Comparison of ENCODE assay signal across 14 cellular contexts in the genomic region with DNA sequence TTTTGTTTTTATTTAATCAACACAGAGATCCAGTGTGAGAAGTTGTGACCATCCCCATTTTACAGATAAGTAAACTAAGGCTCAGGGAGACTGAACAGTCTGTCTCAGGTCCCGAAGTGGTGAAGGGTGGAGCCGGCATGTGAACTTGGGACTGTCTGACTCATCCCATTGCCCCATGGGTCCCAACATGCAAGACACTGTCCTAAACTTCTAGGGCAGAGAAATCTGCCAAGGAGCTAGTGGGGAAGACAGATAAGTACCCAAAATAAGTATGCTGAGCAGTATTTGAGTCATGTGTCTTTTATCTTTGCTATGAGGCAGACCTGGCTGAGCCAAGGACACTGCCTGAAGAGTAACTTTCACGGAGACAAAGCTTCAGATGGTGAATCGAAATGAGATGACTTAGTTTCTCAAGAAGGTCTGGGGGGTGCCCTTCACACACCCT.
DNase-seq lines count a peak whose midpoint lies in the region; ATAC-seq and TF ChIP-seq lines count a peak whose summit lies in the region.
"Had no signal": no experiment of that assay in that cellular context is flagged by ENCODE, and none has a peak within 500 bp of the region (broad histone marks: within the 10 kb centered on the region; RNA-seq: fewer than 3 reads in every experiment).

No MANE protein-coding gene starts in this region.

- H3K4me2 ChIP-seq in SK-N-SH, result peak overlapping the region; percentile 35; the same call in 1 of the 2 replicates

- H3K27me3 ChIP-seq in SK-N-SH (ENCODE audit: insufficient read depth), result no peaks in the 10 kb centered on the region

- H3K36me3 Mint-ChIP-seq in glutamatergic neuron (ENCODE audit: unreplicated experiment), result no peaks in the 10 kb centered on the region

- H2AFZ ChIP-seq in SK-N-SH (ENCODE audit: low read depth), result no peak overlapping the region

- H3K4me1 Mint-ChIP-seq in glutamatergic neuron (ENCODE audit: low read depth, unreplicated experiment), result peaks cover 7% of the 10 kb centered on the region

- peak overlapping the region; percentile 66 to 96; a peak in 3 of 4 replicates for H3K27ac ChIP-seq in SK-N-SH (ENCODE audit: low read depth in 2 of 2, low read length in 1 of 2)
- H3K27ac ChIP-seq: WERI-Rb-1 had no signal

- DNase-seq in GM03348 (ENCODE audit: low spot score) (peak; percentile 75), SK-N-SH (no peak), fibroblast of gingiva (ENCODE audit: low read depth) (peak; percentile 77), posterior vena cava (ENCODE audit: low spot score) (peak; percentile 84), left lobe of liver (ENCODE audit: low spot score) (no peak), glutamatergic neuron (no peak)
- DNase-seq: NCI-H2107; nephron progenitor cell; stimulated activated naive CD8-positive, alpha-beta T cell treated with anti-CD3 and anti-CD28 coated beads, Interleukin-15, Interleukin-2, amounts not matched to agents 100 U/mL and 50 U/mL, for 24 hours; WERI-Rb-1 had no signal

- TF ChIP-seq RAD21 in SK-N-SH (IDR thresholded peaks at IDR 0.05; ENCODE audit: low read length), result no peak

- TF ChIP-seq CTCF in SK-N-SH (IDR thresholded peaks at IDR 0.05), result no peak
- TF ChIP-seq CTCF in glutamatergic neuron (IDR thresholded peaks at IDR 0.05; ENCODE audit: partially characterized antibody, unreplicated experiment), result no peak

- intact Hi-C loops in posterior vena cava (cut with DNase I), result loop anchor here in 1 of 2 donors (10.0 kb wide), 1 partner anchor 97 kb away; a partner anchor contains a TSS

- H3K9me3 Mint-ChIP-seq in glutamatergic neuron (ENCODE audit: unreplicated experiment), result peaks cover 2% of the 10 kb centered on the region
- H3K9me3 Mint-ChIP-seq: dendritic cell treated with granulocyte-macrophage colony-stimulating factor and Interleukin-4, amounts not matched to agents 40 ng/mL and 50 ng/mL, for 4 days; nephron progenitor cell had no signal

- peaks cover 7% of the 10 kb centered on the region for H3K27me3 Mint-ChIP-seq in glutamatergic neuron (ENCODE audit: unreplicated experiment)
- H3K27me3 Mint-ChIP-seq: dendritic cell treated with granulocyte-macrophage colony-stimulating factor and Interleukin-4, amounts not matched to agents 40 ng/mL and 50 ng/mL, for 4 days had no signal

- 36% methylated on average over 4 of the region's 4 CpGs for WGBS in SK-N-SH (ENCODE audit: low lambda C conversion rate)

- no peak for ATAC-seq in HG02938 (IDR thresholded peaks at IDR 0.05; ENCODE audit: unreplicated experiment)
- ATAC-seq in left lobe of liver, result no peak
- ATAC-seq in HG02759 (IDR thresholded peaks at IDR 0.05; ENCODE audit: unreplicated experiment), result no peak
- ATAC-seq: Panc1; stimulated activated naive CD8-positive, alpha-beta T cell treated with anti-CD3 and anti-CD28 coated beads, Interleukin-15, Interleukin-2, amounts not matched to agents 100 U/mL and 50 U/mL, for 24 hours had no signal

- no peak overlapping the region for H3K4me3 ChIP-seq in SK-N-SH (ENCODE audit: low read depth in 2 of 2, low read length in 1 of 2)

- H3K79me2 ChIP-seq in SK-N-SH (ENCODE audit: insufficient read depth), result peaks cover 91% of the 10 kb centered on the region

- no peak overlapping the region for H3K4me3 Mint-ChIP-seq in glutamatergic neuron (ENCODE audit: unreplicated experiment)
- H3K4me3 Mint-ChIP-seq: dendritic cell treated with granulocyte-macrophage colony-stimulating factor and Interleukin-4, amounts not matched to agents 40 ng/mL and 50 ng/mL, for 4 days; nephron progenitor cell had no signal

- CTCF ChIA-PET in SK-N-SH (lab: Yijun Ruan, JAX), result interaction anchor here (3.4 kb wide), 1 partner anchor 55 kb away, joined by 11 read pairs; no protein-coding TSS in a partner anchor

- peaks cover 27% of the 10 kb centered on the region for H3F3A ChIP-seq in SK-N-SH (replicated peaks; ENCODE audit: insufficient read depth)

- no peak overlapping the region for H3K9ac ChIP-seq in SK-N-SH

- POLR2A ChIA-PET in SK-N-SH (lab: Yijun Ruan, JAX), result no interaction called here

- H4K20me1 ChIP-seq in SK-N-SH (ENCODE audit: insufficient read depth), result no peaks in the 10 kb centered on the region

- H3K4me1 ChIP-seq in SK-N-SH (ENCODE audit: control insufficient read depth in 1 of 2, insufficient read depth in 2 of 2, low read depth in 1 of 2, low read length in 1 of 2), result peaks cover 47 to 57% of the 10 kb centered on the region in 2 experiments; a peak in 3 of 4 replicates

- no peaks in the 10 kb centered on the region for H3K9me3 ChIP-seq in SK-N-SH

- TF ChIP-seq EP300 in SK-N-SH (IDR thresholded peaks at IDR 0.05; ENCODE audit: borderline replicate concordance in 1 of 2, low read depth in 1 of 2, low read length in 1 of 2), result no peak

- H3K27ac Mint-ChIP-seq in glutamatergic neuron (ENCODE audit: unreplicated experiment), result no peak overlapping the region
- H3K27ac Mint-ChIP-seq: nephron progenitor cell had no signal

- H3K36me3 ChIP-seq in SK-N-SH (replicated peaks in 1 of 2; ENCODE audit: control insufficient read depth in 1 of 2, insufficient read depth in 2 of 2, low read length in 1 of 2), result peaks cover 13 to 16% of the 10 kb centered on the region in 2 experiments

- no peaks in the 10 kb centered on the region for H3K9me2 ChIP-seq in SK-N-SH

TF ChIP-seq in SK-N-SH, 30 proteins besides CTCF, POLR2A, EP300 and RAD21:
- TF ChIP-seq MEF2A (IDR thresholded peaks at IDR 0.05; ENCODE audit: borderline replicate concordance, low read depth), result no peak
- TF ChIP-seq, protein P1, sequence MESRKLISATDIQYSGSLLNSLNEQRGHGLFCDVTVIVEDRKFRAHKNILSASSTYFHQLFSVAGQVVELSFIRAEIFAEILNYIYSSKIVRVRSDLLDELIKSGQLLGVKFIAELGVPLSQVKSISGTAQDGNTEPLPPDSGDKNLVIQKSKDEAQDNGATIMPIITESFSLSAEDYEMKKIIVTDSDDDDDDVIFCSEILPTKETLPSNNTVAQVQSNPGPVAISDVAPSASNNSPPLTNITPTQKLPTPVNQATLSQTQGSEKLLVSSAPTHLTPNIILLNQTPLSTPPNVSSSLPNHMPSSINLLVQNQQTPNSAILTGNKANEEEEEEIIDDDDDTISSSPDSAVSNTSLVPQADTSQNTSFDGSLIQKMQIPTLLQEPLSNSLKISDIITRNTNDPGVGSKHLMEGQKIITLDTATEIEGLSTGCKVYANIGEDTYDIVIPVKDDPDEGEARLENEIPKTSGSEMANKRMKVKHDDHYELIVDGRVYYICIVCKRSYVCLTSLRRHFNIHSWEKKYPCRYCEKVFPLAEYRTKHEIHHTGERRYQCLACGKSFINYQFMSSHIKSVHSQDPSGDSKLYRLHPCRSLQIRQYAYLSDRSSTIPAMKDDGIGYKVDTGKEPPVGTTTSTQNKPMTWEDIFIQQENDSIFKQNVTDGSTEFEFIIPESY (IDR thresholded peaks at IDR 0.05; ENCODE audit: borderline replicate concordance, low read depth), result no peak
- TF ChIP-seq POLR2AphosphoS5 (IDR thresholded peaks at IDR 0.05; ENCODE audit: low read depth, low read length), result no peak
- TF ChIP-seq, protein P2, sequence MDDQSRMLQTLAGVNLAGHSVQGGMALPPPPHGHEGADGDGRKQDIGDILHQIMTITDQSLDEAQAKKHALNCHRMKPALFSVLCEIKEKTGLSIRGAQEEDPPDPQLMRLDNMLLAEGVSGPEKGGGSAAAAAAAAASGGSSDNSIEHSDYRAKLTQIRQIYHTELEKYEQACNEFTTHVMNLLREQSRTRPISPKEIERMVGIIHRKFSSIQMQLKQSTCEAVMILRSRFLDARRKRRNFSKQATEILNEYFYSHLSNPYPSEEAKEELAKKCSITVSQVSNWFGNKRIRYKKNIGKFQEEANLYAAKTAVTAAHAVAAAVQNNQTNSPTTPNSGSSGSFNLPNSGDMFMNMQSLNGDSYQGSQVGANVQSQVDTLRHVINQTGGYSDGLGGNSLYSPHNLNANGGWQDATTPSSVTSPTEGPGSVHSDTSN (IDR thresholded peaks at IDR 0.05), result peak; percentile 20
- peak; percentile 30 for TF ChIP-seq JUND (IDR thresholded peaks at IDR 0.05)
- no peak for TF ChIP-seq FOSL2 (IDR thresholded peaks at IDR 0.05; ENCODE audit: borderline replicate concordance, low read depth)
- TF ChIP-seq, protein P3, sequence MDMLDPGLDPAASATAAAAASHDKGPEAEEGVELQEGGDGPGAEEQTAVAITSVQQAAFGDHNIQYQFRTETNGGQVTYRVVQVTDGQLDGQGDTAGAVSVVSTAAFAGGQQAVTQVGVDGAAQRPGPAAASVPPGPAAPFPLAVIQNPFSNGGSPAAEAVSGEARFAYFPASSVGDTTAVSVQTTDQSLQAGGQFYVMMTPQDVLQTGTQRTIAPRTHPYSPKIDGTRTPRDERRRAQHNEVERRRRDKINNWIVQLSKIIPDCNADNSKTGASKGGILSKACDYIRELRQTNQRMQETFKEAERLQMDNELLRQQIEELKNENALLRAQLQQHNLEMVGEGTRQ (IDR thresholded peaks at IDR 0.05; ENCODE audit: borderline replicate concordance, low read depth, low read length), result no peak
- no peak for TF ChIP-seq FOXM1 (IDR thresholded peaks at IDR 0.05; ENCODE audit: low read depth)
- no peak for TF ChIP-seq NFIC (IDR thresholded peaks at IDR 0.05; ENCODE audit: borderline replicate concordance)
- TF ChIP-seq TCF12 (IDR thresholded peaks at IDR 0.05), result no peak; the same call in 1 of the 2 replicates

Comparison
In these comparisons a context has a peak if more than half of its experiments do, and no peak if none do; other contexts are left out.
1. DNase-seq: peak in GM03348 (single experiment), fibroblast of gingiva (single experiment) and posterior vena cava (single experiment); none in SK-N-SH (single experiment), left lobe of liver (single experiment) and glutamatergic neuron (single experiment).